In genomic region chr15:40050788-40051615, GRCh38 we compare ENCODE assay signal across 11 cellular contexts. TPM values are rescaled to one million over a fixed set of nuclear protein-coding genes. Genes with fewer than 3 reads are reported as not detected.
DNase-seq lines count a peak whose midpoint lies in the region; ATAC-seq and TF ChIP-seq lines count a peak whose summit lies in the region.
"Had no signal": no experiment of that assay in that cellular context is flagged by ENCODE, and none has a peak within 500 bp of the region (broad histone marks: within the 10 kb centered on the region; RNA-seq: fewer than 3 reads in every experiment).

No MANE protein-coding gene starts in this region.

- no peaks in the 10 kb centered on the region for H3K36me3 Mint-ChIP-seq in nephron (ENCODE audit: low read depth)

- H3K4me1 ChIP-seq in HUES64 (ENCODE audit: insufficient read depth, low read length) (peaks cover 9% of the 10 kb centered on the region; the same call in 1 of the 2 replicates), colonic mucosa (peaks cover 44% of the 10 kb centered on the region)

- WGBS in HUES64 = 52% methylated on average over 14 of the region's 14 CpGs

- H3K36me3 ChIP-seq in HUES64 (ENCODE audit: insufficient read depth, low read length) = no peaks in the 10 kb centered on the region
- H3K36me3 ChIP-seq in colonic mucosa = no peaks in the 10 kb centered on the region
- H3K36me3 ChIP-seq: breast epithelium had no signal

- TF ChIP-seq CTCF in colonic mucosa (IDR thresholded peaks at IDR 0.05) (no peak), nephron (IDR thresholded peaks at IDR 0.05; ENCODE audit: unreplicated experiment in 3 of 3) (no peak)

- H3K27me3 ChIP-seq in HUES64 (ENCODE audit: insufficient read depth, low read length) (no peaks in the 10 kb centered on the region), colonic mucosa (no peaks in the 10 kb centered on the region)
- H3K27me3 ChIP-seq: breast epithelium had no signal

- H3K4me3 ChIP-seq in HUES64 (ENCODE audit: low read length) (no peak overlapping the region), colonic mucosa (no peak overlapping the region)
- H3K4me3 ChIP-seq: breast epithelium had no signal

- no peaks in the 10 kb centered on the region for H3K9me3 Mint-ChIP-seq in nephron

- DNase-seq in D341Med (ENCODE audit: low spot score) = peak; percentile 34
- no peak for DNase-seq in colonic mucosa
- DNase-seq in stimulated activated CD4-positive, alpha-beta T cell treated with anti-CD3 and anti-CD28 coated beads, Interleukin-2, amount 100 ng/mL, for 48 hours = no peak
- no peak for DNase-seq in HPDE6-E6E7 (ENCODE audit: extremely low spot score)
- no peak for DNase-seq in NOMO-1 treated with DMSO at 0.1 percent for 48 hours (lab: John Stamatoyannopoulos, UW; ENCODE audit: unreplicated experiment)
- DNase-seq: NCI-H187 treated with DMSO at 0.1 percent for 48 hours, SW 1271 had no signal

- peaks cover 7% of the 10 kb centered on the region for H3K27me3 Mint-ChIP-seq in nephron (ENCODE audit: low read depth)

- intact Hi-C loops in colonic mucosa (cut with DNase I) = loop anchor here (5.0 kb wide), 1 partner anchor 56 kb away; the partner anchor contains the start of gene BMF

- peak overlapping the region; percentile 73 to 97 (median 84) for H3K27ac Mint-ChIP-seq in nephron

- peaks cover 90% of the 10 kb centered on the region for H3K4me1 Mint-ChIP-seq in nephron

- peak overlapping the region; percentile 31; the same call in 1 of the 2 replicates for H3K27ac ChIP-seq in HUES64 (ENCODE audit: low read depth, low read length)
- peak overlapping the region; percentile 78 for H3K27ac ChIP-seq in colonic mucosa

- H3K4me3 Mint-ChIP-seq in nephron = peak overlapping the region in 1 of 3 experiments; percentile 17

- H3K9me3 ChIP-seq in HUES64 (ENCODE audit: insufficient read depth, low read depth, low read length) = no peaks in the 10 kb centered on the region
- no peaks in the 10 kb centered on the region for H3K9me3 ChIP-seq in colonic mucosa
- H3K9me3 ChIP-seq: breast epithelium had no signal

- no peak for ATAC-seq in GM18867 (IDR thresholded peaks at IDR 0.05; ENCODE audit: unreplicated experiment)

- H3K9ac ChIP-seq in HUES64 (ENCODE audit: low read depth, low read length) = no peak overlapping the region
- peak overlapping the region in 1 of 2 donors; percentile 30 for H3K9ac ChIP-seq in colonic mucosa (ENCODE audit: low read depth in 2 of 2, low read length in 2 of 2)

RNA-seq across cellular contexts. Expression of gene SRP14, which starts 12.0 kb away (rescaled TPM):
- 412 TPM for polyA plus RNA-seq in HUES64 (2013, experiment 1 of 2)
- 434 TPM for polyA plus RNA-seq in HUES64 (2013, experiment 2 of 2)
- total RNA-seq in colonic mucosa = 100 to 1,000 TPM; 163 to 167 TPM

RNA-seq across cellular contexts. Expression of gene BMF, which starts 57.7 kb away (rescaled TPM):
- 8.2 TPM for polyA plus RNA-seq in HUES64 (2013, experiment 1 of 2)
- 12.5 TPM for polyA plus RNA-seq in HUES64 (2013, experiment 2 of 2)
- 10 to 100 TPM in 1 of 2 donors, 1 to 10 TPM in 1; 5.0 to 11.6 TPM for total RNA-seq in colonic mucosa
